Comparison of ENCODE assay signal across 7 cellular contexts in genomic region chr17:32141690-32142037, GRCh38.
A peak's percentile ranks its signal among the peaks of the same experiment; 100 is the strongest.
DNase-seq lines count a peak whose midpoint lies in the region; ATAC-seq lines count a peak whose summit lies in the region.

No MANE protein-coding gene starts in this region.

- peaks cover 30% of the 10 kb centered on the region for H3K4me1 Mint-ChIP-seq in activated naive CD8-positive, alpha-beta T cell treated with anti-CD3 and anti-CD28 coated beads, Interleukin-2, amount 50 U/mL, for 24 hours

- no peaks in the 10 kb centered on the region for H3K9me3 Mint-ChIP-seq in activated naive CD8-positive, alpha-beta T cell treated with anti-CD3 and anti-CD28 coated beads, Interleukin-2, amount 50 U/mL, for 24 hours

- no peak overlapping the region for H3K27ac ChIP-seq in HUES6 (ENCODE audit: low read depth, low read length)
- peak overlapping the region; percentile 88 for H3K27ac ChIP-seq in stomach smooth muscle (ENCODE audit: low read length)

- H3K36me3 Mint-ChIP-seq in activated naive CD8-positive, alpha-beta T cell treated with anti-CD3 and anti-CD28 coated beads, Interleukin-2, amount 50 U/mL, for 24 hours (ENCODE audit: low read depth): no peaks in the 10 kb centered on the region

- ATAC-seq in activated naive CD8-positive, alpha-beta T cell treated with anti-CD3 and anti-CD28 coated beads, Interleukin-2, amount 50 U/mL, for 24 hours: no peak
- no peak for ATAC-seq in GM18520 (IDR thresholded peaks at IDR 0.05; ENCODE audit: unreplicated experiment)

- peak overlapping the region; percentile 77 for H3K27ac Mint-ChIP-seq in activated naive CD8-positive, alpha-beta T cell treated with anti-CD3 and anti-CD28 coated beads, Interleukin-2, amount 50 U/mL, for 24 hours

- peak overlapping the region; percentile 98 for H3K4me3 Mint-ChIP-seq in activated naive CD8-positive, alpha-beta T cell treated with anti-CD3 and anti-CD28 coated beads, Interleukin-2, amount 50 U/mL, for 24 hours

- DNase-seq in activated naive CD8-positive, alpha-beta T cell treated with anti-CD3 and anti-CD28 coated beads, Interleukin-2, amount 50 U/mL, for 24 hours: no peak
- no peak for DNase-seq in cortex of kidney (lab: John Stamatoyannopoulos, UW)
- no peak for DNase-seq in effector CD8-positive, alpha-beta T cell (lab: John Stamatoyannopoulos, UW)

- H3K27me3 Mint-ChIP-seq in activated naive CD8-positive, alpha-beta T cell treated with anti-CD3 and anti-CD28 coated beads, Interleukin-2, amount 50 U/mL, for 24 hours: no peaks in the 10 kb centered on the region

- H3K4me1 ChIP-seq in HUES6 (ENCODE audit: control insufficient read depth, insufficient read depth, low read length): no peaks in the 10 kb centered on the region
- peaks cover 14% of the 10 kb centered on the region for H3K4me1 ChIP-seq in stomach smooth muscle (ENCODE audit: control insufficient read depth, insufficient read depth, low read length)

- H3K9ac ChIP-seq in HUES6 (ENCODE audit: low read length): peak overlapping the region; percentile 78
- H3K9ac ChIP-seq in stomach smooth muscle (ENCODE audit: low read length in 2 of 2): peak overlapping the region; percentile 85 to 86

- H3K9me3 ChIP-seq in HUES6 (ENCODE audit: control insufficient read depth, insufficient read depth, low read depth, low read length): no peaks in the 10 kb centered on the region
- H3K9me3 ChIP-seq in iPS-18c (ENCODE audit: control insufficient read depth, insufficient read depth, low read length): no peaks in the 10 kb centered on the region
- H3K9me3 ChIP-seq in stomach smooth muscle (ENCODE audit: control insufficient read depth in 2 of 2, low read length in 2 of 2): no peaks in the 10 kb centered on the region

- H3K4me3 ChIP-seq in HUES6 (ENCODE audit: low read depth, low read length) (peak overlapping the region; percentile 78), iPS-18c (ENCODE audit: insufficient read depth, low read depth, low read length) (peak overlapping the region; percentile 50; the same call in 1 of the 2 replicates), stomach smooth muscle (ENCODE audit: low read length in 2 of 2) (peak overlapping the region; percentile 56 to 91)

- H3K36me3 ChIP-seq in HUES6 (ENCODE audit: control insufficient read depth, insufficient read depth, low read length) (no peaks in the 10 kb centered on the region), stomach smooth muscle (ENCODE audit: control insufficient read depth in 2 of 2, insufficient read depth in 2 of 2, low read length in 2 of 2) (no peaks in the 10 kb centered on the region)

- H3K27me3 ChIP-seq in HUES6 (ENCODE audit: control insufficient read depth, insufficient read depth, low read length) (no peaks in the 10 kb centered on the region), stomach smooth muscle (ENCODE audit: control insufficient read depth in 1 of 2, insufficient read depth in 2 of 2, low read length in 2 of 2) (no peaks in the 10 kb centered on the region)
